In genomic region chr11:44654596-44654995, GRCh38 we compare ENCODE assay signal across 30 cellular contexts.
"Had no signal": no experiment of that assay in that cellular context is flagged by ENCODE, and none has a peak within 500 bp of the region (broad histone marks: within the 10 kb centered on the region; RNA-seq: fewer than 3 reads in every experiment).

No MANE protein-coding gene starts in this region.

- H3K4me2 ChIP-seq: PC-9 had no signal

- DNase-seq: Kasumi-1, KG1, MG63, NCI-H1092, NCI-H1105, NCI-H1417 treated with DMSO at 0.1 percent for 48 hours, NCI-H1436 treated with DMSO at 0.1 percent for 48 hours, NCI-H1694 treated with DMSO at 0.1 percent for 48 hours, NCI-H187 treated with DMSO at 0.1 percent for 48 hours, NCI-H2029, NCI-H2081, NCI-H2171 treated with DMSO at 0.1 percent for 48 hours, NCI-H2227 treated with DMSO at 0.1 percent for 48 hours, NCI-H345, NCI-H446, NCI-H524, NCI-H526, NCI-H69, NCI-H748 treated with DMSO at 0.1 percent for 48 hours, NCI-H82, PC-9, SHP77, SIG-M5, SJCRH30 had no signal

- H2AFZ ChIP-seq: PC-9 had no signal

- ATAC-seq: K562, Panc1, Right ventricle myocardium inferior, SK-N-SH treated with all-trans-retinoic acid at 6 μM for 48 hours had no signal

- H3K36me3 ChIP-seq: MG63, SJCRH30 had no signal

- H3K4me3 ChIP-seq: K562, MG63, PC-9, SJCRH30 had no signal

- H3K9me3 ChIP-seq: MG63, SJCRH30 had no signal

- H3K27ac ChIP-seq: PC-9, RWPE1, SJCRH30, SK-N-MC had no signal
